In genomic region chr1:231527586-231528174, GRCh38 we compare ENCODE assay signal across 8 cellular contexts. TPM values are rescaled to one million over a fixed set of nuclear protein-coding genes. Genes with fewer than 3 reads are reported as not detected.
DNase-seq lines count a peak whose midpoint lies in the region; ATAC-seq and TF ChIP-seq lines count a peak whose summit lies in the region.

No MANE protein-coding gene starts in this region.

- H3K23ac ChIP-seq in mesenchymal stem cell (ENCODE audit: low read length in 2 of 2) = no peak overlapping the region

- no peak overlapping the region for H2BK15ac ChIP-seq in mesenchymal stem cell (ENCODE audit: low read depth, poor library complexity, severe bottlenecking)

- peak overlapping the region; percentile 58 for H2AK5ac ChIP-seq in mesenchymal stem cell (ENCODE audit: low read length, severe bottlenecking)

- H3K27me3 ChIP-seq in DND-41 (ENCODE audit: insufficient read depth, low read length, poor library complexity) (no peaks in the 10 kb centered on the region), breast epithelium (no peaks in the 10 kb centered on the region), mesenchymal stem cell (ENCODE audit: control insufficient read depth in 1 of 2, insufficient read depth in 1 of 2, low read length in 2 of 2) (no peaks in the 10 kb centered on the region), aorta (ENCODE audit: control insufficient read depth in 1 of 2, insufficient read depth in 2 of 2, low read length in 1 of 2) (no peaks in the 10 kb centered on the region)

- peaks cover 4% of the 10 kb centered on the region for H3K79me1 ChIP-seq in mesenchymal stem cell (replicated peaks; ENCODE audit: low read length, poor library complexity, severe bottlenecking)

- H2AFZ ChIP-seq in DND-41 (ENCODE audit: low read depth, low read length) (peak overlapping the region; percentile 73), mesenchymal stem cell (ENCODE audit: low read depth, low read length) (peak overlapping the region; percentile 86)

- peak overlapping the region; percentile 100 for H4K8ac ChIP-seq in mesenchymal stem cell (ENCODE audit: low read length)

- H3K4me3 ChIP-seq in DND-41 (ENCODE audit: low read depth in 1 of 2, low read length in 2 of 2) (peak overlapping the region; percentile 61 to 76; a peak in 3 of 4 replicates), breast epithelium (peak overlapping the region; percentile 75 to 81 (median 77)), mesenchymal stem cell (ENCODE audit: insufficient read depth in 1 of 2, low read depth in 1 of 2, low read length in 2 of 2) (peak overlapping the region in 1 of 2 experiments; percentile 96), aorta (ENCODE audit: low read length in 2 of 2) (peak overlapping the region; percentile 3 to 65)

- H2BK120ac ChIP-seq in mesenchymal stem cell (ENCODE audit: low read depth, low read length) = peak overlapping the region; percentile 44

- H3K4me1 ChIP-seq in DND-41 (ENCODE audit: insufficient read depth, low read length) (peaks cover 43% of the 10 kb centered on the region), breast epithelium (no peaks in the 10 kb centered on the region), mesenchymal stem cell (ENCODE audit: control insufficient read depth, insufficient read depth, low read depth, low read length) (peaks cover 4% of the 10 kb centered on the region), aorta (ENCODE audit: control insufficient read depth in 1 of 2, insufficient read depth in 2 of 2, low read length in 2 of 2) (peaks cover 0 to 2% of the 10 kb centered on the region in 2 donors)

- peak overlapping the region; percentile 95 for H3K27ac ChIP-seq in DND-41 (ENCODE audit: low read length)
- peak overlapping the region; percentile 89 to 94 for H3K27ac ChIP-seq in breast epithelium
- no peak overlapping the region for H3K27ac ChIP-seq in mesenchymal stem cell (ENCODE audit: low read length, poor library complexity, severe bottlenecking)
- H3K27ac ChIP-seq in aorta (ENCODE audit: low read depth in 1 of 2, low read length in 2 of 2) = peak overlapping the region in 1 of 2 donors; percentile 78

- H3K9ac ChIP-seq in DND-41 (ENCODE audit: low read depth, low read length) (peak overlapping the region; percentile 72), mesenchymal stem cell (ENCODE audit: low read length) (peak overlapping the region; percentile 99)

- peak overlapping the region; percentile 34 to 63 for H3K18ac ChIP-seq in mesenchymal stem cell (ENCODE audit: low read depth in 1 of 2, low read length in 2 of 2)

- in situ Hi-C loops in G401 (cut with HindIII; ENCODE audit: low sequenced_read_pairs) = no loop called here

- peaks cover 23% of the 10 kb centered on the region for H3K36me3 ChIP-seq in DND-41 (ENCODE audit: insufficient read depth, low read length)
- no peaks in the 10 kb centered on the region for H3K36me3 ChIP-seq in breast epithelium
- H3K36me3 ChIP-seq in mesenchymal stem cell (ENCODE audit: control insufficient read depth in 1 of 2, insufficient read depth in 2 of 2, low read depth in 1 of 2, low read length in 2 of 2) = peaks cover 7 to 18% of the 10 kb centered on the region in 2 experiments
- peaks cover 0 to 1% of the 10 kb centered on the region in 2 donors for H3K36me3 ChIP-seq in aorta (ENCODE audit: control insufficient read depth in 1 of 2, insufficient read depth in 2 of 2, low read length in 1 of 2)

- intact Hi-C loops in breast epithelium (cut with DNase I; ENCODE audit: low total_unique reads) = no loop called here
- intact Hi-C loops in aorta (cut with DNase I) = loop anchor here (1.0 to 5.0 kb wide), 5 partner anchors 105 to 285 kb away; partner anchors contain the start of genes EGLN1 (in 1 of the 2), GNPAT (in 1 of the 2) and SPRTN (in 1 of the 2)

- ATAC-seq in DND-41 (ENCODE audit: insufficient read depth, low read depth) (peak; percentile 15), GM21528 (IDR thresholded peaks at IDR 0.05; ENCODE audit: low FRiP score, unreplicated experiment) (peak; percentile 31), aorta (ENCODE audit: low FRiP score) (no peak)

- 81% methylated on average over 10 of the region's 15 CpGs for WGBS in mesenchymal stem cell
- 55 to 57% methylated on average over 15 of the region's 15 CpGs for WGBS in aorta, 2 donors

- H3K79me2 ChIP-seq in DND-41 (ENCODE audit: insufficient read depth, low read length) = peaks cover 40% of the 10 kb centered on the region

- no peak for TF ChIP-seq POLR2A in breast epithelium (IDR thresholded peaks at IDR 0.05)

- no peak overlapping the region for H3K14ac ChIP-seq in mesenchymal stem cell (ENCODE audit: low read length in 2 of 2)

- H3K4ac ChIP-seq in mesenchymal stem cell (ENCODE audit: low read depth in 1 of 2, low read length in 2 of 2) = peak overlapping the region in 1 of 2 experiments; percentile 84

- no peak overlapping the region for H4K91ac ChIP-seq in mesenchymal stem cell (ENCODE audit: low read length)

- no peaks in the 10 kb centered on the region for H4K20me1 ChIP-seq in DND-41 (ENCODE audit: insufficient read depth, low read length)

- TF ChIP-seq CTCF in DND-41 (IDR thresholded peaks at IDR 0.05; ENCODE audit: borderline replicate concordance, extremely low read depth, low read length, poor library complexity, severe bottlenecking) = no peak
- no peak for TF ChIP-seq CTCF in breast epithelium (IDR thresholded peaks at IDR 0.05)

- H3K9me3 ChIP-seq in DND-41 (ENCODE audit: insufficient read depth, low read length, severe bottlenecking) (no peaks in the 10 kb centered on the region), breast epithelium (no peaks in the 10 kb centered on the region), mesenchymal stem cell (ENCODE audit: control insufficient read depth, low read length) (no peaks in the 10 kb centered on the region), aorta (ENCODE audit: control insufficient read depth, low read length) (no peaks in the 10 kb centered on the region)

- DNase-seq in DND-41 (no peak), HuH-7.5 (ENCODE audit: low spot score) (peak; percentile 10), breast epithelium (ENCODE audit: low spot score in 2 of 2) (no peak), mesenchymal stem cell (no peak), aorta (peak in 1 of 2 donors; percentile 41), G401 (ENCODE audit: low spot score) (no peak), HK-2 (ENCODE audit: unreplicated experiment) (no peak)

- H2BK12ac ChIP-seq in mesenchymal stem cell (ENCODE audit: low read length in 2 of 2) = peak overlapping the region in 1 of 2 experiments; percentile 5

- H3K4me2 ChIP-seq in DND-41 (ENCODE audit: insufficient read depth, low read length) (peak overlapping the region; percentile 71), mesenchymal stem cell (ENCODE audit: low read length, poor library complexity, severe bottlenecking) (peak overlapping the region; percentile 86)

- H2BK5ac ChIP-seq in mesenchymal stem cell (ENCODE audit: low read depth, low read length, poor library complexity, severe bottlenecking) = no peak overlapping the region

RNA-seq across cellular contexts. Expression of gene TSNAX, which starts 0.8 kb away (rescaled TPM):
- total RNA-seq in breast epithelium (10 to 100 TPM; 26.9 to 35.6 (median 28.2) TPM), aorta (10 to 100 TPM; 37.2 to 42.0 TPM)
- polyA plus RNA-seq in mesenchymal stem cell (2013, experiment 1 of 2) = 24.2 TPM
- 26.1 TPM for polyA plus RNA-seq in mesenchymal stem cell (2013, experiment 2 of 2)
- 10 to 100 TPM; 19.3 to 20.5 TPM for polyA plus RNA-seq in aorta
- 27.4 and 28.0 TPM in 2 replicates for total RNA-seq in G401 (2014; rRNA removed; shearing (Covaris generic))
